31 cellular contexts compared by ENCODE assay signal in the genomic region with DNA sequence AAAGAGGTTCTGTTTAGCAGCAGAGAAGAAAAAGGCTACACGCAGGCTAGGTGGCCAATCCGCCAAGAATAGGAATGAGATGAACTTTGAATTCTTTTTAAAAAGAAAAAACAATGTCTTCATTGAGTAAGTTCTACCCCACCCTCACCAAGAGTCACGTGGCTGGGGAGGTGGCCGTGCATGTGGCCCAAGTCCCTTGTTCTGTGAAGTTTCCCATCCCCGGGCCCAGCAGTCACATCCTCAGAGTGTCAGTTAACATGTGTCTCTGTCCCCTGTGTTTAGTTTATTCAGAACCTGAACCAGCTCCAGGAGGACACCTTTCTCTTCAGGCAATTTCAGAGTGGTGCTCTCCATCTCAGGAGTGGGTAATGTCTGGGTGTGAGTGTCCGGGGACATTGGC. TPM values are rescaled to one million over a fixed set of nuclear protein-coding genes. Genes with fewer than 3 reads are reported as not detected.
"Had no signal": no experiment of that assay in that cellular context is flagged by ENCODE, and none has a peak within 500 bp of the region (broad histone marks: within the 10 kb centered on the region; RNA-seq: fewer than 3 reads in every experiment).

No MANE protein-coding gene starts in this region.

- H3K9me3 ChIP-seq: ascending aorta, breast epithelium, esophagus muscularis mucosa, gastrocnemius medialis had no signal

- H3K27me3 ChIP-seq: breast epithelium, cardiac muscle cell had no signal

- ATAC-seq: activated CD8-positive, alpha-beta T cell treated with anti-CD3 and anti-CD28 coated beads for 36 hours; activated naive CD4-positive, alpha-beta T cell treated with anti-CD3 and anti-CD28 coated beads, Interleukin-2, amount 50 U/mL, for 72 hours; activated T-cell treated with anti-CD3 and anti-CD28 coated beads, Interleukin-2, amount 50 U/mL, for 4 hours; activated T-helper 17 cell treated with anti-CD3 and anti-CD28 coated beads, Interleukin-2, amount 50 U/mL, for 72 hours; effector memory CD8-positive, alpha-beta T cell; foreskin keratinocyte; gastrocnemius medialis; T-helper 17 cell had no signal

- H3K4me3 Mint-ChIP-seq: activated CD8-positive, alpha-beta T cell treated with anti-CD3 and anti-CD28 coated beads for 36 hours; activated naive CD4-positive, alpha-beta T cell treated with anti-CD3 and anti-CD28 coated beads, Interleukin-2, amount 10 ng/mL, durations not matched to agents 7 days and 5 days; activated naive CD8-positive, alpha-beta T cell treated with anti-CD3 and anti-CD28 coated beads, Interleukin-2, amount 10 ng/mL, durations not matched to agents 7 days and 5 days; activated T-cell treated with anti-CD3 and anti-CD28 coated beads, Interleukin-2, amount 50 U/mL, for 4 hours; activated T-helper 17 cell treated with anti-CD3 and anti-CD28 coated beads, Interleukin-2, amount 50 U/mL, for 72 hours; brain; central memory CD8-positive, alpha-beta T cell; dendritic cell treated with granulocyte-macrophage colony-stimulating factor and Interleukin-4, amounts not matched to agents 40 ng/mL and 50 ng/mL, for 4 days; effector memory CD8-positive, alpha-beta T cell; T-helper 17 cell; T-helper 2 cell treated with Interferon-gamma antibody and Interleukin-4, amounts not matched to agents 5 μg/mL and 100 μg/mL, for 36 hours had no signal

- H3K4me1 ChIP-seq: ascending aorta, breast epithelium, esophagus muscularis mucosa, foreskin keratinocyte, gastrocnemius medialis had no signal

- H3K27ac Mint-ChIP-seq: activated CD8-positive, alpha-beta T cell treated with anti-CD3 and anti-CD28 coated beads for 36 hours; activated naive CD4-positive, alpha-beta T cell treated with anti-CD3 and anti-CD28 coated beads, Interleukin-2, amount 10 ng/mL, durations not matched to agents 7 days and 5 days; activated naive CD4-positive, alpha-beta T cell treated with anti-CD3 and anti-CD28 coated beads, Interleukin-2, amount 50 U/mL, for 72 hours; activated naive CD8-positive, alpha-beta T cell treated with anti-CD3 and anti-CD28 coated beads, Interleukin-2, amount 10 ng/mL, durations not matched to agents 7 days and 5 days; activated T-helper 17 cell treated with anti-CD3 and anti-CD28 coated beads, Interleukin-2, amount 50 U/mL, for 72 hours; brain; dendritic cell treated with granulocyte-macrophage colony-stimulating factor and Interleukin-4, amounts not matched to agents 40 ng/mL and 50 ng/mL, for 4 days; effector memory CD8-positive, alpha-beta T cell; T-helper 17 cell; T-helper 2 cell treated with Interferon-gamma antibody and Interleukin-4, amounts not matched to agents 5 μg/mL and 100 μg/mL, for 36 hours had no signal

- H3K9me3 Mint-ChIP-seq: activated CD8-positive, alpha-beta T cell treated with anti-CD3 and anti-CD28 coated beads for 36 hours; activated naive CD4-positive, alpha-beta T cell treated with anti-CD3 and anti-CD28 coated beads, Interleukin-2, amount 10 ng/mL, durations not matched to agents 7 days and 5 days; activated naive CD4-positive, alpha-beta T cell treated with anti-CD3 and anti-CD28 coated beads, Interleukin-2, amount 50 U/mL, for 72 hours; activated naive CD8-positive, alpha-beta T cell treated with anti-CD3 and anti-CD28 coated beads, Interleukin-2, amount 10 ng/mL, durations not matched to agents 7 days and 5 days; activated T-cell treated with anti-CD3 and anti-CD28 coated beads, Interleukin-2, amount 50 U/mL, for 4 hours; activated T-helper 17 cell treated with anti-CD3 and anti-CD28 coated beads, Interleukin-2, amount 50 U/mL, for 72 hours; brain; central memory CD8-positive, alpha-beta T cell; dendritic cell treated with granulocyte-macrophage colony-stimulating factor and Interleukin-4, amounts not matched to agents 40 ng/mL and 50 ng/mL, for 4 days; effector memory CD8-positive, alpha-beta T cell; T-helper 2 cell treated with Interferon-gamma antibody and Interleukin-4, amounts not matched to agents 5 μg/mL and 100 μg/mL, for 36 hours had no signal

- DNase-seq: activated CD4-positive, alpha-beta T cell treated with anti-CD3 and anti-CD28 coated beads for 48 hours; activated CD4-positive, alpha-beta T cell treated with anti-CD3 and anti-CD28 coated beads, Interleukin-2, amount 50 U/mL, for 1 hour; activated CD4-positive, alpha-beta T cell treated with anti-CD3 and anti-CD28 coated beads, Interleukin-2, amount 50 U/mL, for 48 hours; activated CD8-positive, alpha-beta memory T cell treated with anti-CD3 and anti-CD28 coated beads for 24 hours; activated CD8-positive, alpha-beta T cell treated with anti-CD3 and anti-CD28 coated beads for 36 hours; activated effector memory CD4-positive, alpha-beta T cell treated with Interleukin-2 at 50 U/mL for 16 hours; activated naive CD4-positive, alpha-beta T cell; activated naive CD4-positive, alpha-beta T cell treated with anti-CD3 and anti-CD28 coated beads, Interleukin-2, amount 10 ng/mL, durations not matched to agents 7 days and 5 days; activated naive CD8-positive, alpha-beta T cell treated with anti-CD3 and anti-CD28 coated beads, Interleukin-2, amount 10 ng/mL, durations not matched to agents 7 days and 5 days; activated T-cell treated with anti-CD3 and anti-CD28 coated beads, Interleukin-2, amount 50 U/mL, for 4 hours; effector CD4-positive, alpha-beta T cell; effector memory CD8-positive, alpha-beta T cell; erythroblast; foreskin keratinocyte; gastrocnemius medialis; glutamatergic neuron; T-helper 1 cell; T-helper 17 cell; T1000; WERI-Rb-1 had no signal

- H3K27ac ChIP-seq: ascending aorta, breast epithelium, cardiac muscle cell, coronary artery, esophagus muscularis mucosa, foreskin keratinocyte, gastrocnemius medialis, WERI-Rb-1 had no signal

- H3K4me1 Mint-ChIP-seq: activated naive CD4-positive, alpha-beta T cell treated with anti-CD3 and anti-CD28 coated beads, Interleukin-2, amount 10 ng/mL, durations not matched to agents 7 days and 5 days; activated naive CD8-positive, alpha-beta T cell treated with anti-CD3 and anti-CD28 coated beads, Interleukin-2, amount 10 ng/mL, durations not matched to agents 7 days and 5 days; activated T-helper 17 cell treated with anti-CD3 and anti-CD28 coated beads, Interleukin-2, amount 50 U/mL, for 72 hours; central memory CD8-positive, alpha-beta T cell; T-helper 17 cell had no signal

- H3K4me3 ChIP-seq: ascending aorta, breast epithelium, cardiac muscle cell, coronary artery, esophagus muscularis mucosa, gastrocnemius medialis had no signal

- H3K36me3 ChIP-seq: ascending aorta, breast epithelium, cardiac muscle cell, esophagus muscularis mucosa, gastrocnemius medialis had no signal

- H3K36me3 Mint-ChIP-seq: activated naive CD4-positive, alpha-beta T cell treated with anti-CD3 and anti-CD28 coated beads, Interleukin-2, amount 10 ng/mL, durations not matched to agents 7 days and 5 days; activated naive CD4-positive, alpha-beta T cell treated with anti-CD3 and anti-CD28 coated beads, Interleukin-2, amount 50 U/mL, for 72 hours; activated naive CD8-positive, alpha-beta T cell treated with anti-CD3 and anti-CD28 coated beads, Interleukin-2, amount 10 ng/mL, durations not matched to agents 7 days and 5 days had no signal

RNA-seq across cellular contexts. Expression of a gene that starts 57.1 kb away (rescaled TPM):
- total RNA-seq: foreskin keratinocyte had no signal
